ENCODE assay signal across 31 cellular contexts in genomic region chr3:51964521-51964920, GRCh38. TPM values are rescaled to one million over a fixed set of nuclear protein-coding genes. Genes with fewer than 3 reads are reported as not detected.
A peak's percentile ranks its signal among the peaks of the same experiment; 100 is the strongest.
DNase-seq lines count a peak whose midpoint lies in the region; ATAC-seq, FAIRE-seq and TF ChIP-seq lines count a peak whose summit lies in the region.
"Had no signal": no experiment of that assay in that cellular context is flagged by ENCODE, and none has a peak within 500 bp of the region (broad histone marks: within the 10 kb centered on the region; RNA-seq: fewer than 3 reads in every experiment).

No MANE protein-coding gene starts in this region.

- no peak overlapping the region for H3K9ac ChIP-seq in iPS-15b (ENCODE audit: low read depth, low read length)

- H3K4me1 ChIP-seq in iPS-15b (ENCODE audit: control insufficient read depth, insufficient read depth, low read length) (peaks cover 29% of the 10 kb centered on the region), gastrocnemius medialis (peaks cover 62 to 68% of the 10 kb centered on the region in 2 donors)
- H3K4me1 ChIP-seq: foreskin keratinocyte had no signal

- intact Hi-C loops in gastrocnemius medialis (cut with DNase I; ENCODE audit: low total_unique reads): no loop called here

- DNase-seq in LHCN-M2 (ENCODE audit: low read depth) (peak; percentile 30), WERI-Rb-1 (no peak), gastrocnemius medialis (no peak), frontal cortex (ENCODE audit: low spot score in 2 of 2) (no peak), DMS79 treated with DMSO at 0.1 percent for 48 hours (lab: John Stamatoyannopoulos, UW) (no peak)
- DNase-seq: activated CD4-positive, CD25-positive, alpha-beta regulatory T cell treated with anti-CD3 and anti-CD28 coated beads, Interleukin-2, amount 50 U/mL, for 72 hours; activated CD8-positive, alpha-beta T cell treated with anti-CD3 and anti-CD28 coated beads, Interleukin-2, amount 10 ng/mL, durations not matched to agents 7 days and 5 days; activated effector memory CD4-positive, alpha-beta T cell treated with anti-CD3 and anti-CD28 coated beads, Interleukin-2, amount 50 U/mL, for 16 hours; activated naive CD8-positive, alpha-beta T cell treated with anti-CD3 and anti-CD28 coated beads, Interleukin-2, amount 10 ng/mL, durations not matched to agents 7 days and 5 days; activated T-cell treated with anti-CD3 and anti-CD28 coated beads for 4 hours; body of pancreas; Calu3; effector memory CD4-positive, alpha-beta T cell; foreskin keratinocyte; Karpas-422; NCI-H1930; OCI-M1; spleen; stimulated activated CD4-positive, alpha-beta T cell treated with anti-CD3 and anti-CD28 coated beads, Interleukin-4, amount 100 ng/mL, for 1 hour; stimulated activated naive CD4-positive, alpha-beta T cell; thyroid gland had no signal

- TF ChIP-seq CTCF in WERI-Rb-1 (IDR thresholded peaks at IDR 0.05; ENCODE audit: low read depth, low read length) (no peak), gastrocnemius medialis (IDR thresholded peaks at IDR 0.05 in 4 of 5, conservative IDR thresholded peaks at IDR 0.05 in 1 of 5) (no peak)

- peaks cover 83% of the 10 kb centered on the region for H3K36me3 ChIP-seq in WERI-Rb-1
- peaks cover 2% of the 10 kb centered on the region for H3K36me3 ChIP-seq in iPS-15b (ENCODE audit: control insufficient read depth, insufficient read depth, low read length)
- peaks cover 0 to 12% of the 10 kb centered on the region in 2 donors for H3K36me3 ChIP-seq in gastrocnemius medialis
- H3K36me3 ChIP-seq: thyroid gland had no signal

- in situ Hi-C loops in gastrocnemius medialis (cut with MboI; ENCODE audit: low sequenced_read_pairs in 4 of 4): no loop called here

- H3K9me3 ChIP-seq in WERI-Rb-1 (ENCODE audit: severe bottlenecking): no peaks in the 10 kb centered on the region
- no peaks in the 10 kb centered on the region for H3K9me3 ChIP-seq in iPS-15b (ENCODE audit: control insufficient read depth, insufficient read depth, low read length)
- no peaks in the 10 kb centered on the region for H3K9me3 ChIP-seq in gastrocnemius medialis
- H3K9me3 ChIP-seq: body of pancreas, spleen, thyroid gland had no signal

- H3K27me3 ChIP-seq in WERI-Rb-1 (ENCODE audit: insufficient read depth, low read depth, severe bottlenecking) (no peaks in the 10 kb centered on the region), iPS-15b (ENCODE audit: control insufficient read depth, insufficient read depth, low read length) (peaks cover 26% of the 10 kb centered on the region), gastrocnemius medialis (no peaks in the 10 kb centered on the region)
- H3K27me3 ChIP-seq: body of pancreas, foreskin keratinocyte, thyroid gland had no signal

- H3K4me3 ChIP-seq in WERI-Rb-1 (ENCODE audit: low read depth, low read length) (peak overlapping the region; percentile 93), iPS-15b (ENCODE audit: low read depth, low read length) (peak overlapping the region; percentile 22), gastrocnemius medialis (no peak overlapping the region)
- H3K4me3 ChIP-seq: body of pancreas, lung, spleen, thyroid gland had no signal

- TF ChIP-seq POLR2A in gastrocnemius medialis (IDR thresholded peaks at IDR 0.05): no peak

- no peak for ATAC-seq in gastrocnemius medialis
- no peak for ATAC-seq in GM19395 (IDR thresholded peaks at IDR 0.05; ENCODE audit: unreplicated experiment)
- no peak for ATAC-seq in HG03108 (IDR thresholded peaks at IDR 0.05; ENCODE audit: unreplicated experiment)
- ATAC-seq: activated CD8-positive, alpha-beta T cell treated with anti-CD3 and anti-CD28 coated beads, Interleukin-2, amount 10 ng/mL, durations not matched to agents 7 days and 5 days; body of pancreas; esophagus mucosa; foreskin keratinocyte had no signal

- H3K27ac ChIP-seq in WERI-Rb-1 (peak overlapping the region; percentile 100), gastrocnemius medialis (peak overlapping the region; percentile 90 to 100 (median 94))
- H3K27ac ChIP-seq: body of pancreas, foreskin keratinocyte, spleen, thyroid gland had no signal

- FAIRE-seq in frontal cortex (lab: Jason Lieb, UNC): no peak
- FAIRE-seq: colon, GM12891, islet of Langerhans had no signal

RNA-seq across cellular contexts. Expression of gene PCBP4, which starts 2.7 kb away (rescaled TPM):
- 189 and 276 TPM in 2 replicates for total RNA-seq in LHCN-M2 (2014; rRNA removed)
- 124 TPM for polyA plus RNA-seq in LHCN-M2 (2012)
- 100 to 1,000 TPM; 184 to 320 (median 199) TPM for total RNA-seq in gastrocnemius medialis
- total RNA-seq in frontal cortex: 45.7 TPM

RNA-seq across cellular contexts. Expression of gene ABHD14B, which starts 9.3 kb away (rescaled TPM):
- total RNA-seq in LHCN-M2 (2014; rRNA removed): 54.6 and 59.9 TPM in 2 replicates
- 68.1 TPM for polyA plus RNA-seq in LHCN-M2 (2012)
- total RNA-seq in gastrocnemius medialis: 10 to 100 TPM; 11.2 to 21.0 (median 17.2) TPM
- total RNA-seq in frontal cortex: 1.6 TPM

RNA-seq across cellular contexts. Expression of gene GPR62, which starts 9.3 kb away (rescaled TPM):
- not detected in 2 replicates for total RNA-seq in LHCN-M2 (2014; rRNA removed)
- polyA plus RNA-seq in LHCN-M2 (2012): 0.15 TPM
- 1 to 10 TPM in 1 of 4 donors, under 1 TPM in 3; 0.18 to 2.5 (median 0.37) TPM for total RNA-seq in gastrocnemius medialis
- total RNA-seq in frontal cortex: 0.41 TPM
- total RNA-seq: activated CD8-positive, alpha-beta T cell treated with anti-CD3 and anti-CD28 coated beads, Interleukin-2, amount 10 ng/mL, durations not matched to agents 7 days and 5 days; activated naive CD8-positive, alpha-beta T cell treated with anti-CD3 and anti-CD28 coated beads, Interleukin-2, amount 10 ng/mL, durations not matched to agents 7 days and 5 days; body of pancreas; Calu3; Daoy; esophagus mucosa; foreskin keratinocyte had no signal
- polyA plus RNA-seq: CD14-positive monocyte, foreskin keratinocyte had no signal

RNA-seq across cellular contexts. Expression of gene ABHD14A, which starts 10.3 kb away (rescaled TPM):
- total RNA-seq in LHCN-M2 (2014; rRNA removed) (23.1 and 30.7 TPM in 2 replicates), gastrocnemius medialis (10 to 100 TPM in 3 of 4 donors, 1 to 10 TPM in 1; 8.7 to 37.9 (median 29.9) TPM), frontal cortex (22.8 TPM)
- polyA plus RNA-seq in LHCN-M2 (2012): 25.8 TPM

RNA-seq across cellular contexts. Expression of gene ACY1, which starts 18.8 kb away (rescaled TPM):
- total RNA-seq in LHCN-M2 (2014; rRNA removed) (60.4 and 75.4 TPM in 2 replicates), gastrocnemius medialis (10 to 100 TPM; 33.5 to 79.3 (median 43.2) TPM), frontal cortex (3.3 TPM)
- polyA plus RNA-seq in LHCN-M2 (2012): 48.2 TPM

Comparison
In these comparisons a context has a peak if more than half of its experiments do, and no peak if none do; other contexts are left out.
1. H3K4me3 ChIP-seq: peak in WERI-Rb-1 (single experiment) and iPS-15b (single experiment); none in gastrocnemius medialis (0 of 4).